In genomic region chr2:237512774-237513466, GRCh38 we compare ENCODE assay signal across 9 cellular contexts. TPM values are rescaled to one million over a fixed set of nuclear protein-coding genes. Genes with fewer than 3 reads are reported as not detected.
DNase-seq lines count a peak whose midpoint lies in the region; ATAC-seq and TF ChIP-seq lines count a peak whose summit lies in the region.
"Had no signal": no experiment of that assay in that cellular context is flagged by ENCODE, and none has a peak within 500 bp of the region (broad histone marks: within the 10 kb centered on the region; RNA-seq: fewer than 3 reads in every experiment).

No MANE protein-coding gene starts in this region.

- no peaks in the 10 kb centered on the region for H3K9me3 ChIP-seq in Peyer's patch

- no peaks in the 10 kb centered on the region for H3K36me3 ChIP-seq in Peyer's patch

- ATAC-seq in activated T-cell treated with anti-CD3 and anti-CD28 coated beads, Interleukin-2, amount 50 U/mL, for 4 hours = peak; percentile 81 to 87
- ATAC-seq in stimulated activated naive B cell treated with anti-CD40 and anti-IgM and Interleukin-4, amounts not matched to agents 10 μg/mL and 1 μg/mL and 100 μg/mL, for 72 hours (replicated peaks) = peak; percentile 89 to 92
- no peak for ATAC-seq in GM21367 (IDR thresholded peaks at IDR 0.05; ENCODE audit: unreplicated experiment)

- H3K27me3 ChIP-seq in Peyer's patch = no peaks in the 10 kb centered on the region

- H3K27me3 Mint-ChIP-seq in activated T-cell treated with anti-CD3 and anti-CD28 coated beads, Interleukin-2, amount 50 U/mL, for 4 hours (ENCODE audit: low read depth) = peaks cover 5% of the 10 kb centered on the region
- peaks cover 28% of the 10 kb centered on the region for H3K27me3 Mint-ChIP-seq in nephron progenitor cell (ENCODE audit: low read depth, poor library complexity)
- peaks cover 15 to 26% of the 10 kb centered on the region in 2 donors for H3K27me3 Mint-ChIP-seq in stimulated activated naive B cell treated with anti-CD40 and anti-IgM and Interleukin-4, amounts not matched to agents 10 μg/mL and 1 μg/mL and 100 μg/mL, for 72 hours

- H3K4me1 ChIP-seq in Peyer's patch = peaks cover 0 to 12% (median 0%) of the 10 kb centered on the region in 4 donors

- no peak overlapping the region for H3K4me3 Mint-ChIP-seq in activated T-cell treated with anti-CD3 and anti-CD28 coated beads, Interleukin-2, amount 50 U/mL, for 4 hours
- no peak overlapping the region for H3K4me3 Mint-ChIP-seq in nephron progenitor cell
- H3K4me3 Mint-ChIP-seq in stimulated activated naive B cell treated with anti-CD40 and anti-IgM and Interleukin-4, amounts not matched to agents 10 μg/mL and 1 μg/mL and 100 μg/mL, for 72 hours = no peak overlapping the region

- no peaks in the 10 kb centered on the region for H3K36me3 Mint-ChIP-seq in activated T-cell treated with anti-CD3 and anti-CD28 coated beads, Interleukin-2, amount 50 U/mL, for 4 hours (ENCODE audit: insufficient read depth)
- no peaks in the 10 kb centered on the region for H3K36me3 Mint-ChIP-seq in nephron progenitor cell (ENCODE audit: low read depth)
- H3K36me3 Mint-ChIP-seq in stimulated activated naive B cell treated with anti-CD40 and anti-IgM and Interleukin-4, amounts not matched to agents 10 μg/mL and 1 μg/mL and 100 μg/mL, for 72 hours = no peaks in the 10 kb centered on the region

- TF ChIP-seq POLR2A in Peyer's patch (IDR thresholded peaks at IDR 0.05) = no peak

- H3K4me3 ChIP-seq in Peyer's patch = no peak overlapping the region

- H3K4me1 Mint-ChIP-seq in activated T-cell treated with anti-CD3 and anti-CD28 coated beads, Interleukin-2, amount 50 U/mL, for 4 hours (ENCODE audit: low read depth) = no peaks in the 10 kb centered on the region
- H3K4me1 Mint-ChIP-seq in nephron progenitor cell = peaks cover 36% of the 10 kb centered on the region
- H3K4me1 Mint-ChIP-seq in stimulated activated naive B cell treated with anti-CD40 and anti-IgM and Interleukin-4, amounts not matched to agents 10 μg/mL and 1 μg/mL and 100 μg/mL, for 72 hours = no peaks in the 10 kb centered on the region

- TF ChIP-seq CTCF in GM12874 (IDR thresholded peaks at IDR 0.05; ENCODE audit: insufficient read depth, low read depth, low read length) = peak; percentile 76
- peak; percentile 70 to 95 (median 86) for TF ChIP-seq CTCF in Peyer's patch (IDR thresholded peaks at IDR 0.05)
- TF ChIP-seq CTCF in nephron progenitor cell (IDR thresholded peaks at IDR 0.05) = peak; percentile 87

- H3K9me3 Mint-ChIP-seq in activated T-cell treated with anti-CD3 and anti-CD28 coated beads, Interleukin-2, amount 50 U/mL, for 4 hours = no peaks in the 10 kb centered on the region
- peaks cover 4% of the 10 kb centered on the region for H3K9me3 Mint-ChIP-seq in nephron progenitor cell
- H3K9me3 Mint-ChIP-seq in stimulated activated naive B cell treated with anti-CD40 and anti-IgM and Interleukin-4, amounts not matched to agents 10 μg/mL and 1 μg/mL and 100 μg/mL, for 72 hours = peaks cover 3 to 5% of the 10 kb centered on the region in 2 donors

- H3K27ac ChIP-seq in Peyer's patch = no peak overlapping the region

- DNase-seq in LoVo (ENCODE audit: low spot score) (peak; percentile 69), Peyer's patch (peak; percentile 76 to 93 (median 88)), fibroblast of peridontal ligament (ENCODE audit: extremely low read depth) (peak; percentile 89), nephron progenitor cell (peak; percentile 91)
- DNase-seq in activated T-cell treated with anti-CD3 and anti-CD28 coated beads, Interleukin-2, amount 50 U/mL, for 4 hours = peak; percentile 74
- peak; percentile 59 for DNase-seq in stimulated activated naive B cell treated with anti-CD40 and anti-IgM and Interleukin-4, amounts not matched to agents 10 μg/mL and 1 μg/mL and 100 μg/mL, for 72 hours

- H3K27ac Mint-ChIP-seq in nephron progenitor cell = no peak overlapping the region
- H3K27ac Mint-ChIP-seq in stimulated activated naive B cell treated with anti-CD40 and anti-IgM and Interleukin-4, amounts not matched to agents 10 μg/mL and 1 μg/mL and 100 μg/mL, for 72 hours = no peak overlapping the region

RNA-seq across cellular contexts. Expression of gene MLPH, which starts 25.9 kb away (rescaled TPM):
- total RNA-seq in Peyer's patch = 100 to 1,000 TPM in 3 of 4 donors, 10 to 100 TPM in 1; 82.5 to 195 (median 116) TPM
- total RNA-seq in activated T-cell treated with anti-CD3 and anti-CD28 coated beads, Interleukin-2, amount 50 U/mL, for 4 hours = under 1 TPM; 0.38 to 0.48 (median 0.47) TPM

RNA-seq across cellular contexts. Expression of gene PRLH, which starts 53.5 kb away (rescaled TPM):
- not detected for total RNA-seq in Peyer's patch
- not detected for total RNA-seq in activated T-cell treated with anti-CD3 and anti-CD28 coated beads, Interleukin-2, amount 50 U/mL, for 4 hours
- total RNA-seq: temporal lobe had no signal

Comparison
In these comparisons a context has a peak if more than half of its experiments do, and no peak if none do; other contexts are left out.
1. RNA of gene MLPH, which starts 25.9 kb away (total RNA-seq): 82.5 to 195 TPM in Peyer's patch; 0.38 to 0.48 TPM in activated T-cell treated with anti-CD3 and anti-CD28 coated beads, Interleukin-2, amount 50 U/mL, for 4 hours; every median in the first group is over 10 times any median in the second.
2. Peak in every context shown above with its lines, with median percentiles within 50 percentile points of each other: CTCF ChIP-seq and DNase-seq.